ENCODE assay signal across 10 cellular contexts in the genomic region with DNA sequence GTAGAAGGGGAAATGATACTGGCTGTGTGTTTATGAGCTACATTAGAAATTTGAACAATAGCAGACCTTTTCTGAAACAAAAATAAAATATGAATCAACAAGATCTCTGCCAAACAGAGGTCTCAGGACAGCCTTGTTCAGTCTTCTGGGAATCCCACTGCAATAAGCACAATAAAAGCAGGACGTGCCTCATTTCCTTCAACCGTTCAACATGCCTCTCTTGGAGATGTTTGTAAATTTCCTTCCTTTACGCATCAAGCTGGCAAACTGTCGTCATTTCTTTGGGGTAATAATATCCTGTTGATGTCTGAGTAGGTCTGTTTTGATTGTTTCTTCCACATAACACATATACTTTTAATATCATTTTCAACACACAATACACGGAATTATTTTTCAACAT.
DNase-seq lines count a peak whose midpoint lies in the region; ATAC-seq and TF ChIP-seq lines count a peak whose summit lies in the region.
"Had no signal": no experiment of that assay in that cellular context is flagged by ENCODE, and none has a peak within 500 bp of the region (broad histone marks: within the 10 kb centered on the region; RNA-seq: fewer than 3 reads in every experiment).

No MANE protein-coding gene starts in this region.

- peaks cover 33% of the 10 kb centered on the region for H3K4me1 Mint-ChIP-seq in chondrocyte (ENCODE audit: low read depth)

- H3K9me3 ChIP-seq in aorta (ENCODE audit: control insufficient read depth, low read length) = no peaks in the 10 kb centered on the region

- DNase-seq in Right ventricle myocardium inferior (ENCODE audit: missing footprints) = no peak
- DNase-seq in cardiac septum (ENCODE audit: low spot score) = no peak
- no peak for DNase-seq in chondrocyte (ENCODE audit: low spot score)
- peak; percentile 61 for DNase-seq in medulla oblongata (ENCODE audit: extremely low spot score)
- DNase-seq in aorta = no peak
- no peak for DNase-seq in HuH-7.5 (ENCODE audit: low spot score)
- no peak for DNase-seq in NCI-H2196 treated with DMSO at 0.1 percent for 48 hours (lab: John Stamatoyannopoulos, UW; ENCODE audit: unreplicated experiment)
- DNase-seq in stimulated activated CD4-positive, alpha-beta T cell treated with anti-CD3 and anti-CD28 coated beads, Interleukin-4, amount 100 ng/mL, for 1 hour = no peak

- ATAC-seq in Right ventricle myocardium inferior (peak; percentile 72), aorta (ENCODE audit: low FRiP score) (peak; percentile 83)

- H3K27me3 Mint-ChIP-seq in chondrocyte (ENCODE audit: low read depth) = no peaks in the 10 kb centered on the region

- H3K27ac ChIP-seq in aorta (ENCODE audit: low read depth in 1 of 2, low read length in 2 of 2) = no peak overlapping the region
- H3K27ac ChIP-seq: C4-2B had no signal

- intact Hi-C loops in Right ventricle myocardium inferior (cut with DNase I) = loop anchor here (5.0 to 10.0 kb wide), 2 partner anchors 89 to 264 kb away; no protein-coding TSS in a partner anchor
- intact Hi-C loops in cardiac septum (cut with DNase I) = loop anchor here (5.0 to 10.0 kb wide), 4 partner anchors 76 to 276 kb away; a partner anchor contains a TSS
- intact Hi-C loops in aorta (cut with DNase I) = no loop called here

- peak overlapping the region; percentile 95 for H3K27ac Mint-ChIP-seq in chondrocyte (ENCODE audit: unreplicated experiment)

- H3K36me3 ChIP-seq in aorta (ENCODE audit: control insufficient read depth in 1 of 2, insufficient read depth in 2 of 2, low read length in 1 of 2) = no peaks in the 10 kb centered on the region

- WGBS in aorta, 2 donors = 43 to 54% methylated on average over 5 of the region's 5 CpGs

- TF ChIP-seq CTCF in chondrocyte (IDR thresholded peaks at IDR 0.05) = no peak

- H3K4me1 ChIP-seq in aorta (ENCODE audit: control insufficient read depth in 1 of 2, insufficient read depth in 2 of 2, low read length in 2 of 2) = peaks cover 0 to 5% of the 10 kb centered on the region in 2 donors

- peak overlapping the region in 1 of 2 donors; percentile 26 for H3K4me3 ChIP-seq in aorta (ENCODE audit: low read length in 2 of 2)

- H3K36me3 Mint-ChIP-seq in chondrocyte (ENCODE audit: low read depth) = no peaks in the 10 kb centered on the region

- peak overlapping the region; percentile 60 for H3K4me3 Mint-ChIP-seq in chondrocyte (ENCODE audit: unreplicated experiment)
- H3K4me3 Mint-ChIP-seq: neural crest cell had no signal

- H3K9me3 Mint-ChIP-seq in chondrocyte (ENCODE audit: low read depth) = no peaks in the 10 kb centered on the region
- H3K9me3 Mint-ChIP-seq: neural crest cell had no signal

- H3K27me3 ChIP-seq in aorta (ENCODE audit: control insufficient read depth in 1 of 2, insufficient read depth in 2 of 2, low read length in 1 of 2) = no peaks in the 10 kb centered on the region

Comparison
In these comparisons a context has a peak if more than half of its experiments do, and no peak if none do; other contexts are left out.
1. intact Hi-C loops: an anchor here in Right ventricle myocardium inferior (5.0 to 10.0 kb wide) and cardiac septum (5.0 to 10.0 kb wide); none called in aorta.